In the genomic region with DNA sequence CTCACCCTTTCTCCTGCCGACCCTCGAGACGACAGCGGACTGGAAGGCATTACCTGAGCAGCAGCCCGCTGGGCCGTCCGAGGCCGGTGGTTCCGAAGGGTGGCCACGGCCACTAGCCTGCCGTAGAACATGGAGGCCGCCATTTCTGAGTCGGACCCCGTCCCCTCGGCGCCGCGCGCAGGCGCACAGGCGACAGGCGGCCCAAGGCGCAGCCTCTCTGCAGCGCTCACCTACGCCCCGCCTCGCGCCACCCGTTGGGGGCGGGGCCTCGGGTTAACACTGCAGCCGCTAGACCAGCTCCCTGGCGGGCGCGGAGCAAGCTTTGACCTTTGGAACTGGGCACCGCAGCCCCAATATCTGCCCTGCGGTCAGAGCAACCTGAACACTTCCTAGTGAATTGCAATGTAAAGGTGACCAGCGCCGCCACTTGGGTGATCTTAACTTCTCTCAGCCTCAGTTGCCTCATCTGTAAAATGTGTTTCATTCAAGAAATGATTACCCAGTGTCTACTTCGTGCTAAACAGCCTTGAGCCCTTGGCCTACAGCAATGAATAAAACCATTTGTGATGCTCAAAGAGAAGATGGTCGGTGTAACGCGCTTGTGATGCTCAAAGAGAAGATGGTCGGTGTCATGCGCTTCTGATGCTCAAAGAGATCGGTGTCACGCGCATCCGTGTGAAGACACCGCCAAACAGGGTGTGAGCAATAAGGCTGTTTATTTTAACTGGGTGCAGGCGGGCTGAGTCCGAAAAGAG, we compare ENCODE assay signal across 7 cellular contexts.
DNase-seq lines count a peak whose midpoint lies in the region; ATAC-seq and TF ChIP-seq lines count a peak whose summit lies in the region.

SUCLA2 (minus strand) TSS at position 147 of the 755 bp plus-strand sequence; CDS start at position 143, 4 bp downstream.

- peak within 1 kb of the TSS; percentile 97 for H3K4me3 ChIP-seq in retinal pigment epithelial cell (ENCODE audit: low read length)

- TF ChIP-seq CTCF in retinal pigment epithelial cell (conservative IDR thresholded peaks at IDR 0.05; ENCODE audit: low read depth, low read length) = no peak

- DNase-seq in NCI-H2029 treated with DMSO at 0.1 percent for 48 hours (lab: John Stamatoyannopoulos, UW) (peak; percentile 19), T1000 (lab: John Stamatoyannopoulos, UW) (peak; percentile 26), astrocyte of the hippocampus (ENCODE audit: low read depth, low spot score) (peak; percentile 98), hippocampal formation (lab: John Stamatoyannopoulos, UW) (peak; percentile 86), retinal pigment epithelial cell (ENCODE audit: low read depth) (peak; percentile 40)

- ATAC-seq in GM18511 (IDR thresholded peaks at IDR 0.05; ENCODE audit: unreplicated experiment) = peak; percentile 99
- peak; percentile 99 for ATAC-seq in HG02981 (IDR thresholded peaks at IDR 0.05; ENCODE audit: unreplicated experiment)

Comparison
In these comparisons a context has a peak if more than half of its experiments do, and no peak if none do; other contexts are left out.
1. Peak in every context shown above with its lines: DNase-seq, ATAC-seq and H3K4me3 ChIP-seq.
2. DNase-seq: peak in every context shown above with its lines; median percentile 98 in astrocyte of the hippocampus; 86 in hippocampal formation; 40 in retinal pigment epithelial cell; 26 in T1000; 19 in NCI-H2029 treated with DMSO at 0.1 percent for 48 hours.